In the genomic region with DNA sequence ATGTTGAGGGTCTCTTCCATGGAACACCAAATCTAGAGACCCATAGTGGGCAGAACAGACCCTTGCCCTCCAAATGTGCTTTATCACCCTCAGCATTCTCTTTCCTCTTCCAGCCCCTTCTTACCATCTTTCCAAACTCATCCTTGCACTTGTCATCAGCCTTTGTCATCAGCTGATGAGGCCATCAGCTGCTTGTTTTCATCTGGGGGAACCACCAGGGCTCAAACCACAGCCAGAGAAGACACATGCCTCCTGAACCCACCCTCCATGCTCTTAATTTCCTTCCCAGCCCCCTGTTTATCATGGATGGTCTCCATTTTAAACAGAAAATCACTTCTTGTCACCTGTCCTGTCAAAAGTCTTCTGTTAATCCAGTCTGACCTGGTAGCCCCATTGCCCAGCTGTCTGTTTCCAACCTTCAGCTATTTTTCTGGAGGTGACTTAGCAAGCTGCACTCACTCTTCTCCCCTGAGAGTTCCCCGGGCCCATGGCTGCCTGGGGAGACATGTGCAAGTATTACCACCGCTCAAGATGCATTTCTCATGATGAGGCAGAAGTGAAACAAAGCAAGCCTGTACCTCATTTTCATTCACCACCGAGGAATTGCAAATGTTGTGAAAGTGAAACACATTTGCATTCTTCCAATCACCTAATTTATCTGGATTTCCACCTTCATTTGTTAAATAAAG, we compare ENCODE assay signal across 9 cellular contexts. TPM values are rescaled to one million over a fixed set of nuclear protein-coding genes. Genes with fewer than 3 reads are reported as not detected.
DNase-seq lines count a peak whose midpoint lies in the region; ATAC-seq lines count a peak whose summit lies in the region.
"Had no signal": no experiment of that assay in that cellular context is flagged by ENCODE, and none has a peak within 500 bp of the region (broad histone marks: within the 10 kb centered on the region; RNA-seq: fewer than 3 reads in every experiment).

No MANE protein-coding gene starts in this region.

- in situ Hi-C loops in ACHN (cut with HindIII; ENCODE audit: low pct_ligation_motif_present, low pct_unique_long_range_greater_than_20kb, low sequenced_read_pairs), result no loop called here

- peak; percentile 99 for ATAC-seq in GM18907 (IDR thresholded peaks at IDR 0.05; ENCODE audit: unreplicated experiment)
- peak; percentile 100 for ATAC-seq in GM21576 (IDR thresholded peaks at IDR 0.05; ENCODE audit: unreplicated experiment)
- peak; percentile 99 for ATAC-seq in HG03520 (IDR thresholded peaks at IDR 0.05; ENCODE audit: unreplicated experiment)
- no peak for ATAC-seq in left lobe of liver
- ATAC-seq: left colon had no signal

- peak; percentile 10 for DNase-seq in left lobe of liver (ENCODE audit: low spot score)
- DNase-seq in NK-92 (lab: John Stamatoyannopoulos, UW; ENCODE audit: unreplicated experiment), result no peak
- no peak for DNase-seq in DMS53 (lab: John Stamatoyannopoulos, UW)
- DNase-seq in glomerular visceral epithelial cell (ENCODE audit: extremely low spot score), result no peak
- DNase-seq in ACHN, result no peak
- DNase-seq: left colon had no signal

RNA-seq across cellular contexts. Expression of a gene that starts 14.7 kb away (rescaled TPM):
- total RNA-seq in left lobe of liver, result 3.8 TPM
